Comparison of ENCODE assay signal across 8 cellular contexts in the genomic region with DNA sequence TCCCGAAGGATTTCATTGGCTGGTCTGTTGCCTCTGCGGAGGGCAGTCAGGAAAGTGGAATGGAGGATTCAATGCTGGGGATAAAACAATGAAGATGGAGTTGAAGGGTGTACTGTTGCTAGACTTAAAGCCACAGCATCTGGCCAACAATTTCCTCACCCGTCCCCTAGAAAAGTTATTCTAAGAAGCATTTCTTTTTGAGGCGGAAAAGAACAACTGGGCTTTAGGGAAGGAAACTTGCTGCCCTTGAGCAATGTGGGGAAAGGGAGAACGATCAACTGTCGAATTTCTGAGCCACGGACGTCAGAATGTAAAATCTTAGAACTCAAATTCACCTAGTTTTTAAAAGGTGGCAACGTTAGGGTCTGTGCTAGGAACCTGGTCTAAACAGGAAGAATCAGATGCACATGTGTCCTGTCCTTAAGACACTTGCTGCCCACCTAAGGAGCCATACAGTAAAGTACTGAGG. TPM values are rescaled to one million over a fixed set of nuclear protein-coding genes. Genes with fewer than 3 reads are reported as not detected.
DNase-seq lines count a peak whose midpoint lies in the region; ATAC-seq and TF ChIP-seq lines count a peak whose summit lies in the region.

No MANE protein-coding gene starts in this region.

- H3K79me2 ChIP-seq in mammary epithelial cell (ENCODE audit: insufficient read depth, low read length): peaks cover 24% of the 10 kb centered on the region

- WGBS in mammary epithelial cell (ENCODE audit: low coverage, missing lambda C conversion rate): 2% methylated on average over 8 of the region's 9 CpGs

- dilution Hi-C loops in mammary epithelial cell (cut with HindIII; ENCODE audit: low sequenced_read_pairs): no loop called here

- no peak for DNase-seq in CD8-positive, alpha-beta memory T cell
- DNase-seq in mammary epithelial cell (no peak), mucosa of descending colon (no peak), dedifferentiated amniotic fluid mesenchymal stem cell (ENCODE audit: extremely low spot score) (no peak), NCI-H2029 treated with DMSO at 0.1 percent for 48 hours (lab: John Stamatoyannopoulos, UW) (no peak), UCSD-AML1 (lab: John Stamatoyannopoulos, UW; ENCODE audit: unreplicated experiment) (no peak)

- H4K20me1 ChIP-seq in mammary epithelial cell (ENCODE audit: insufficient read depth, low read length): no peaks in the 10 kb centered on the region

- H3K4me3 Mint-ChIP-seq in CD8-positive, alpha-beta memory T cell: peak overlapping the region; percentile 91 to 100 (median 98)

- no peaks in the 10 kb centered on the region for H3K27me3 ChIP-seq in CD8-positive, alpha-beta memory T cell (ENCODE audit: insufficient read depth, low read length, poor library complexity, severe bottlenecking)
- H3K27me3 ChIP-seq in HUES48 (ENCODE audit: control insufficient read depth, insufficient read depth, low read length) (no peaks in the 10 kb centered on the region), mammary epithelial cell (ENCODE audit: insufficient read depth, low read length) (no peaks in the 10 kb centered on the region)

- ATAC-seq in mucosa of descending colon (no peak), HG03097 (IDR thresholded peaks at IDR 0.05; ENCODE audit: low FRiP score, unreplicated experiment) (no peak)

- peaks cover 6% of the 10 kb centered on the region for H3K9me3 ChIP-seq in CD8-positive, alpha-beta memory T cell (ENCODE audit: low read length)
- 0 out of 2 replicates have a peak, but pooled peaks cover 4% of the 10 kb centered on the region for H3K9me3 ChIP-seq in HUES48 (ENCODE audit: control insufficient read depth, insufficient read depth, low read length)
- H3K9me3 ChIP-seq in mammary epithelial cell (replicated peaks; ENCODE audit: insufficient read depth, low read length): peaks cover 4% of the 10 kb centered on the region
- H3K9me3 ChIP-seq in mucosa of descending colon: no peaks in the 10 kb centered on the region

- H3K27ac ChIP-seq in CD8-positive, alpha-beta memory T cell (ENCODE audit: low read depth, low read length): peak overlapping the region; percentile 100
- H3K27ac ChIP-seq in HUES48 (ENCODE audit: low read depth, low read length) (peak overlapping the region; percentile 100), mammary epithelial cell (ENCODE audit: insufficient read depth, low read depth, low read length) (peak overlapping the region; percentile 99)

- intact Hi-C loops in mammary epithelial cell (cut with micrococcal nuclease) (no loop called here), mucosa of descending colon (cut with DNase I, micrococcal nuclease) (no loop called here)

- TSS peak; percentile 48 for BruUV-seq in mammary epithelial cell (replicated peaks; lab: Mats Ljungman, UMichigan)

- H3K4me2 ChIP-seq in mammary epithelial cell (ENCODE audit: insufficient read depth, low read depth, low read length): peak overlapping the region; percentile 93

- H3K36me3 Mint-ChIP-seq in CD8-positive, alpha-beta memory T cell: peaks cover 0 to 29% (median 2%) of the 10 kb centered on the region in 3 donors

- CTCF ChIA-PET in CD8-positive, alpha-beta memory T cell (lab: Charles Lee): no interaction called here
- CTCF ChIA-PET in mammary epithelial cell (lab: Charles Lee; ENCODE audit: low non-redundant PET): no interaction called here

- peak overlapping the region; percentile 97 for H3K4me3 ChIP-seq in CD8-positive, alpha-beta memory T cell (ENCODE audit: low read length)
- H3K4me3 ChIP-seq in HUES48 (ENCODE audit: low read depth, low read length) (peak overlapping the region; percentile 94), mammary epithelial cell (replicated peaks in 1 of 3; ENCODE audit: insufficient read depth in 1 of 3, low read depth in 2 of 3, low read length in 3 of 3) (peak overlapping the region; percentile 73 to 90 (median 87)), mucosa of descending colon (peak overlapping the region; percentile 79)

- peaks cover 0 to 12% (median 6%) of the 10 kb centered on the region in 5 donors for H3K9me3 Mint-ChIP-seq in CD8-positive, alpha-beta memory T cell

- peak overlapping the region; percentile 98 for H2AFZ ChIP-seq in mammary epithelial cell (ENCODE audit: low read depth, low read length)

- H3K4me1 Mint-ChIP-seq in CD8-positive, alpha-beta memory T cell: peaks cover 27 to 45% (median 43%) of the 10 kb centered on the region in 3 donors

- peak overlapping the region; percentile 99 to 100 (median 100) for H3K27ac Mint-ChIP-seq in CD8-positive, alpha-beta memory T cell

- H3K9ac ChIP-seq in HUES48 (ENCODE audit: low read depth, low read length) (peak overlapping the region; percentile 99), mammary epithelial cell (ENCODE audit: insufficient read depth, low read length) (peak overlapping the region; percentile 97)

- peaks cover 5% of the 10 kb centered on the region for H3K36me3 ChIP-seq in CD8-positive, alpha-beta memory T cell (ENCODE audit: insufficient read depth, low read length)
- H3K36me3 ChIP-seq in HUES48 (ENCODE audit: control insufficient read depth, insufficient read depth, low read length): peaks cover 16% of the 10 kb centered on the region
- H3K36me3 ChIP-seq in mammary epithelial cell (ENCODE audit: insufficient read depth, low read length): no peaks in the 10 kb centered on the region
- H3K36me3 ChIP-seq in mucosa of descending colon (ENCODE audit: low read depth): no peaks in the 10 kb centered on the region

- in situ Hi-C loops in mammary epithelial cell (cut with MboI; ENCODE audit: low sequenced_read_pairs in 2 of 2): no loop called here

- TF ChIP-seq CTCF in mammary epithelial cell (conservative IDR thresholded peaks at IDR 0.05 in 1 of 2, IDR thresholded peaks at IDR 0.05 in 1 of 2; ENCODE audit: extremely low read depth in 1 of 2, insufficient read depth in 1 of 2, low read depth in 1 of 2, low read length in 2 of 2) (no peak), mucosa of descending colon (IDR thresholded peaks at IDR 0.05) (no peak)

- H3K4me1 ChIP-seq in CD8-positive, alpha-beta memory T cell (ENCODE audit: insufficient read depth, low read length): peaks cover 24% of the 10 kb centered on the region
- H3K4me1 ChIP-seq in HUES48 (ENCODE audit: control insufficient read depth, insufficient read depth, low read length) (0 out of 2 replicates have a peak, but pooled peaks cover 5% of the 10 kb centered on the region), mammary epithelial cell (ENCODE audit: insufficient read depth, low read length) (peaks cover 7% of the 10 kb centered on the region), mucosa of descending colon (ENCODE audit: low read depth) (no peaks in the 10 kb centered on the region)

- H3K27me3 Mint-ChIP-seq in CD8-positive, alpha-beta memory T cell: peaks cover 5 to 16% of the 10 kb centered on the region in 2 donors

- POLR2A ChIA-PET in CD8-positive, alpha-beta memory T cell (lab: Charles Lee): no interaction called here

RNA-seq across cellular contexts. Expression of a gene that starts 0.7 kb away (rescaled TPM):
- total RNA-seq in CD8-positive, alpha-beta memory T cell: 10 to 100 TPM; 10.7 to 12.2 TPM
- 46.4 TPM for polyA plus RNA-seq in CD8-positive, alpha-beta memory T cell
- total RNA-seq in mammary epithelial cell: 1 to 10 TPM; 6.2 to 7.1 TPM
- polyA plus RNA-seq in mammary epithelial cell: 7.3 TPM
- not detected for polyA minus RNA-seq in mammary epithelial cell
- total RNA-seq in mucosa of descending colon: 10 to 100 TPM; 12.3 to 17.3 (median 16.1) TPM

RNA-seq across cellular contexts. Expression of a gene that starts 17.9 kb away (rescaled TPM):
- 100 to 1,000 TPM; 150 to 164 TPM for total RNA-seq in CD8-positive, alpha-beta memory T cell
- polyA plus RNA-seq in CD8-positive, alpha-beta memory T cell: 72.0 TPM
- total RNA-seq in mammary epithelial cell: 100 to 1,000 TPM in 1 of 2 donors, 10 to 100 TPM in 1; 44.0 to 110 TPM
- 31.6 TPM for polyA plus RNA-seq in mammary epithelial cell
- polyA minus RNA-seq in mammary epithelial cell: 32.4 TPM
- 10 to 100 TPM; 78.4 to 85.2 (median 82.0) TPM for total RNA-seq in mucosa of descending colon
